1 cellular context compared by ENCODE assay signal in the genomic region with DNA sequence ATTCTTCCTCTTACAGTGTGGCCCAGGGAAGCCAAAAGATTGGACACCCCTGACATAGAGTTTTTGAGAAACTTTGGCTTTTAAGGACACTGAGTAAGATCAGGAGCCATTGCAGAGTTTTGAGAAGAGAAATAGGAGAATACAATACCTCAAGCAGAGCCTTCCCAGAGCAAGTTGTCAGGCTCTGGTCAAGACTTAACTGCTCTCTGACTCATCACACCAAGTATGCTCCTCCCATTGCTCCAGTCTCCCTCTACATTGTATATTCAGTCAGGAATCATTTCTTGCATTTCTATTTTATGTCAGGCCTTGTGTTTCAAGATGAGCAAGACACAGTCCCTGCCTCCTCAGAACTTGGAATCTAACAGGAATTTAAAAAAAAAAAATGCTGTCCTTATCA.
TF ChIP-seq lines count a peak whose summit lies in the region.

No MANE protein-coding gene starts in this region.

TF ChIP-seq in GM23338, 12 proteins besides CTCF, POLR2A, EP300 and RAD21 (continued from another document):
- TF ChIP-seq REST (IDR thresholded peaks at IDR 0.05; ENCODE audit: unreplicated experiment) (no peak), EZH2 (IDR thresholded peaks at IDR 0.05; ENCODE audit: low read depth, unreplicated experiment) (no peak)
- TF ChIP-seq, protein P1, sequence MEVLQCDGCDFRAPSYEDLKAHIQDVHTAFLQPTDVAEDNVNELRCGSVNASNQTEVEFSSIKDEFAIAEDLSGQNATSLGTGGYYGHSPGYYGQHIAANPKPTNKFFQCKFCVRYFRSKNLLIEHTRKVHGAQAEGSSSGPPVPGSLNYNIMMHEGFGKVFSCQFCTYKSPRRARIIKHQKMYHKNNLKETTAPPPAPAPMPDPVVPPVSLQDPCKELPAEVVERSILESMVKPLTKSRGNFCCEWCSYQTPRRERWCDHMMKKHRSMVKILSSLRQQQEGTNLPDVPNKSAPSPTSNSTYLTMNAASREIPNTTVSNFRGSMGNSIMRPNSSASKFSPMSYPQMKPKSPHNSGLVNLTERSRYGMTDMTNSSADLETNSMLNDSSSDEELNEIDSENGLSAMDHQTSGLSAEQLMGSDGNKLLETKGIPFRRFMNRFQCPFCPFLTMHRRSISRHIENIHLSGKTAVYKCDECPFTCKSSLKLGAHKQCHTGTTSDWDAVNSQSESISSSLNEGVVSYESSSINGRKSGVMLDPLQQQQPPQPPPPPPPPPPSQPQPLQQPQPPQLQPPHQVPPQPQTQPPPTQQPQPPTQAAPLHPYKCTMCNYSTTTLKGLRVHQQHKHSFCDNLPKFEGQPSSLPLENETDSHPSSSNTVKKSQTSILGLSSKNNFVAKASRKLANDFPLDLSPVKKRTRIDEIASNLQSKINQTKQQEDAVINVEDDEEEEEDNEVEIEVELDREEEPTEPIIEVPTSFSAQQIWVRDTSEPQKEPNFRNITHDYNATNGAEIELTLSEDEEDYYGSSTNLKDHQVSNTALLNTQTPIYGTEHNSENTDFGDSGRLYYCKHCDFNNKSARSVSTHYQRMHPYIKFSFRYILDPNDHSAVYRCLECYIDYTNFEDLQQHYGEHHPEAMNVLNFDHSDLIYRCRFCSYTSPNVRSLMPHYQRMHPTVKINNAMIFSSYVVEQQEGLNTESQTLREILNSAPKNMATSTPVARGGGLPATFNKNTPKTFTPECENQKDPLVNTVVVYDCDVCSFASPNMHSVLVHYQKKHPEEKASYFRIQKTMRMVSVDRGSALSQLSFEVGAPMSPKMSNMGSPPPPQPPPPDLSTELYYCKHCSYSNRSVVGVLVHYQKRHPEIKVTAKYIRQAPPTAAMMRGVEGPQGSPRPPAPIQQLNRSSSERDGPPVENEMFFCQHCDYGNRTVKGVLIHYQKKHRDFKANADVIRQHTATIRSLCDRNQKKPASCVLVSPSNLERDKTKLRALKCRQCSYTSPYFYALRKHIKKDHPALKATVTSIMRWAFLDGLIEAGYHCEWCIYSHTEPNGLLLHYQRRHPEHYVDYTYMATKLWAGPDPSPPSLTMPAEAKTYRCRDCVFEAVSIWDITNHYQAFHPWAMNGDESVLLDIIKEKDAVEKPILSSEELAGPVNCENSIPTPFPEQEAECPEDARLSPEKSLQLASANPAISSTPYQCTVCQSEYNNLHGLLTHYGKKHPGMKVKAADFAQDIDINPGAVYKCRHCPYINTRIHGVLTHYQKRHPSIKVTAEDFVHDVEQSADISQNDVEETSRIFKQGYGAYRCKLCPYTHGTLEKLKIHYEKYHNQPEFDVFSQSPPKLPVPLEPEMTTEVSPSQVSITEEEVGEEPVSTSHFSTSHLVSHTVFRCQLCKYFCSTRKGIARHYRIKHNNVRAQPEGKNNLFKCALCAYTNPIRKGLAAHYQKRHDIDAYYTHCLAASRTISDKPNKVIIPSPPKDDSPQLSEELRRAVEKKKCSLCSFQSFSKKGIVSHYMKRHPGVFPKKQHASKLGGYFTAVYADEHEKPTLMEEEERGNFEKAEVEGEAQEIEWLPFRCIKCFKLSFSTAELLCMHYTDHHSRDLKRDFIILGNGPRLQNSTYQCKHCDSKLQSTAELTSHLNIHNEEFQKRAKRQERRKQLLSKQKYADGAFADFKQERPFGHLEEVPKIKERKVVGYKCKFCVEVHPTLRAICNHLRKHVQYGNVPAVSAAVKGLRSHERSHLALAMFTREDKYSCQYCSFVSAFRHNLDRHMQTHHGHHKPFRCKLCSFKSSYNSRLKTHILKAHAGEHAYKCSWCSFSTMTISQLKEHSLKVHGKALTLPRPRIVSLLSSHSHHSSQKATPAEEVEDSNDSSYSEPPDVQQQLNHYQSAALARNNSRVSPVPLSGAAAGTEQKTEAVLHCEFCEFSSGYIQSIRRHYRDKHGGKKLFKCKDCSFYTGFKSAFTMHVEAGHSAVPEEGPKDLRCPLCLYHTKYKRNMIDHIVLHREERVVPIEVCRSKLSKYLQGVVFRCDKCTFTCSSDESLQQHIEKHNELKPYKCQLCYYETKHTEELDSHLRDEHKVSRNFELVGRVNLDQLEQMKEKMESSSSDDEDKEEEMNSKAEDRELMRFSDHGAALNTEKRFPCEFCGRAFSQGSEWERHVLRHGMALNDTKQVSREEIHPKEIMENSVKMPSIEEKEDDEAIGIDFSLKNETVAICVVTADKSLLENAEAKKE (CRISPR knock-in tag; IDR thresholded peaks at IDR 0.05), result no peak
